In genomic region chr19:40803857-40804782, GRCh38 we compare ENCODE assay signal across 8 cellular contexts. TPM values are rescaled to one million over a fixed set of nuclear protein-coding genes. Genes with fewer than 3 reads are reported as not detected.
DNase-seq lines count a peak whose midpoint lies in the region; ATAC-seq and TF ChIP-seq lines count a peak whose summit lies in the region.

No MANE protein-coding gene starts in this region.

- no peaks in the 10 kb centered on the region for H3K9me3 ChIP-seq in esophagus squamous epithelium
- no peaks in the 10 kb centered on the region for H3K9me3 ChIP-seq in sigmoid colon

- TF ChIP-seq CTCF in esophagus squamous epithelium (IDR thresholded peaks at IDR 0.05) (no peak), sigmoid colon (IDR thresholded peaks at IDR 0.05) (no peak)

- ATAC-seq in HG03280 (IDR thresholded peaks at IDR 0.05; ENCODE audit: unreplicated experiment), result no peak

- H3K27ac ChIP-seq in esophagus squamous epithelium (peak overlapping the region; percentile 55 to 98 (median 86)), sigmoid colon (peak overlapping the region; percentile 89 to 99 (median 96))

- WGBS in esophagus squamous epithelium, 2 donors, result 69 to 73% methylated on average over 4 of the region's 6 CpGs
- 52 to 66% methylated on average over 6 of the region's 6 CpGs for WGBS in sigmoid colon, 2 donors

- intact Hi-C loops in esophagus squamous epithelium (cut with DNase I) (no loop called here), sigmoid colon (cut with DNase I) (no loop called here)

- TF ChIP-seq EP300 in sigmoid colon (IDR thresholded peaks at IDR 0.05), result no peak

- H3K4me3 ChIP-seq in esophagus squamous epithelium, result peak overlapping the region in 2 of 4 donors; percentile 19 to 55
- H3K4me3 ChIP-seq in sigmoid colon, result peak overlapping the region in 1 of 4 donors; percentile 100

- peak; percentile 26 for DNase-seq in DMS53 (lab: John Stamatoyannopoulos, UW)
- DNase-seq in DMS53 treated with DMSO at 0.1 percent for 48 hours (lab: John Stamatoyannopoulos, UW; ENCODE audit: unreplicated experiment), result no peak
- peak; percentile 64 for DNase-seq in activated CD4-positive, alpha-beta T cell treated with anti-CD3 and anti-CD28 coated beads for 48 hours
- DNase-seq in esophagus squamous epithelium (lab: John Stamatoyannopoulos, UW), result peak; percentile 55
- DNase-seq in sigmoid colon, result no peak
- no peak for DNase-seq in hippocampal formation (lab: John Stamatoyannopoulos, UW)
- DNase-seq in NCI-H1436 (lab: John Stamatoyannopoulos, UW), result no peak

- H3K27me3 ChIP-seq in esophagus squamous epithelium, result no peaks in the 10 kb centered on the region
- H3K27me3 ChIP-seq in sigmoid colon, result no peaks in the 10 kb centered on the region

- H3K4me1 ChIP-seq in esophagus squamous epithelium (peaks cover 76 to 93% (median 83%) of the 10 kb centered on the region in 3 donors), sigmoid colon (peaks cover 0 to 86% (median 83%) of the 10 kb centered on the region in 4 donors)

- H3K36me3 ChIP-seq in esophagus squamous epithelium, result peaks cover 10 to 53% (median 17%) of the 10 kb centered on the region in 3 donors
- H3K36me3 ChIP-seq in sigmoid colon, result peaks cover 5 to 41% (median 21%) of the 10 kb centered on the region in 4 donors

- no peak for TF ChIP-seq POLR2A in esophagus squamous epithelium (IDR thresholded peaks at IDR 0.05)
- no peak for TF ChIP-seq POLR2A in sigmoid colon (IDR thresholded peaks at IDR 0.05)

RNA-seq across cellular contexts. Expression of gene EGLN2, which starts 5.1 kb away (rescaled TPM):
- total RNA-seq in esophagus squamous epithelium (10 to 100 TPM; 30.3 to 50.9 (median 33.0) TPM), sigmoid colon (100 to 1,000 TPM in 1 of 4 donors, 10 to 100 TPM in 3; 60.9 to 106 (median 87.6) TPM)
- 100 to 1,000 TPM in 2 of 3 donors, 10 to 100 TPM in 1; 88.9 to 105 (median 101) TPM for polyA plus RNA-seq in sigmoid colon

RNA-seq across cellular contexts. Expression of gene RAB4B, which starts 26.1 kb away (rescaled TPM):
- total RNA-seq in esophagus squamous epithelium (10 to 100 TPM; 15.2 to 37.0 (median 20.5) TPM), sigmoid colon (10 to 100 TPM; 15.6 to 21.3 (median 19.2) TPM)
- polyA plus RNA-seq in sigmoid colon, result 10 to 100 TPM; 39.0 to 76.5 (median 58.3) TPM

RNA-seq across cellular contexts. Expression of gene MIA, which starts 28.8 kb away (rescaled TPM):
- total RNA-seq in esophagus squamous epithelium, result 1 to 10 TPM in 1 of 4 donors, not detected in 3; 3.7 TPM
- 10 to 100 TPM in 3 of 4 donors, 1 to 10 TPM in 1; 9.1 to 19.1 (median 15.7) TPM for total RNA-seq in sigmoid colon
- polyA plus RNA-seq in sigmoid colon, result 10 to 100 TPM in 1 of 3 donors, 1 to 10 TPM in 1, not detected in 1; 2.1 to 11.3 TPM

RNA-seq across cellular contexts. Expression of gene CYP2A6, which starts 46.1 kb away (rescaled TPM):
- total RNA-seq in esophagus squamous epithelium (not detected), sigmoid colon (1 to 10 TPM in 1 of 4 donors, not detected in 3; 1.8 TPM)
- polyA plus RNA-seq in sigmoid colon, result not detected

RNA-seq across cellular contexts. Expression of gene SNRPA, which starts 53.1 kb away (rescaled TPM):
- total RNA-seq in esophagus squamous epithelium, result 10 to 100 TPM; 45.0 to 79.5 (median 51.0) TPM
- total RNA-seq in sigmoid colon, result 10 to 100 TPM; 43.2 to 60.1 (median 54.0) TPM
- polyA plus RNA-seq in sigmoid colon, result 10 to 100 TPM; 19.2 to 76.1 (median 37.2) TPM

Comparison
In these comparisons a context has a peak if more than half of its experiments do, and no peak if none do; other contexts are left out.
1. DNase-seq: peak in DMS53 (single experiment), activated CD4-positive, alpha-beta T cell treated with anti-CD3 and anti-CD28 coated beads for 48 hours (single experiment) and esophagus squamous epithelium (single experiment); none in DMS53 treated with DMSO at 0.1 percent for 48 hours (single experiment), sigmoid colon (single experiment), hippocampal formation (0 of 2) and NCI-H1436 (single experiment).